ENCODE assay signal across 32 cellular contexts in genomic region chr7:158123214-158123613, GRCh38.
"Had no signal": no experiment of that assay in that cellular context is flagged by ENCODE, and none has a peak within 500 bp of the region (broad histone marks: within the 10 kb centered on the region; RNA-seq: fewer than 3 reads in every experiment).

No MANE protein-coding gene starts in this region.

- ATAC-seq: activated CD4-positive, alpha-beta T cell treated with anti-CD3 and anti-CD28 coated beads for 36 hours; activated CD4-positive, CD25-positive, alpha-beta regulatory T cell treated with anti-CD3 and anti-CD28 coated beads, Interleukin-2, amount 50 U/mL, for 24 hours; activated CD8-positive, alpha-beta T cell treated with anti-CD3 and anti-CD28 coated beads, Interleukin-2, amount 10 ng/mL, durations not matched to agents 7 days and 5 days; activated naive CD4-positive, alpha-beta T cell treated with anti-CD3 and anti-CD28 coated beads, Interleukin-2, amount 50 U/mL, for 72 hours; body of pancreas; K562; PC-3; WTC11 had no signal

- H3K27me3 ChIP-seq: adrenal gland, body of pancreas, breast epithelium had no signal

- H3K27me3 Mint-ChIP-seq: activated CD4-positive, alpha-beta T cell treated with anti-CD3 and anti-CD28 coated beads for 36 hours; activated CD4-positive, alpha-beta T cell treated with anti-CD3 and anti-CD28 coated beads, Interleukin-2, amount 10 ng/mL, durations not matched to agents 7 days and 5 days had no signal

- H3K36me3 ChIP-seq: adrenal gland, breast epithelium had no signal

- H3K4me1 ChIP-seq: adrenal gland, body of pancreas, breast epithelium had no signal

- FAIRE-seq: astrocyte, RCC 7860 had no signal

- H3K4me3 ChIP-seq: adrenal gland, body of pancreas, breast epithelium, K562 had no signal

- DNase-seq: activated CD4-positive, alpha-beta T cell treated with anti-CD3 and anti-CD28 coated beads for 36 hours; activated CD4-positive, alpha-beta T cell treated with anti-CD3 and anti-CD28 coated beads, Interleukin-2, amount 10 ng/mL, durations not matched to agents 7 days and 5 days; activated CD4-positive, alpha-beta T cell treated with anti-CD3 and anti-CD28 coated beads, Interleukin-2, amount 50 U/mL, for 48 hours; activated CD8-positive, alpha-beta T cell treated with anti-CD3 and anti-CD28 coated beads, Interleukin-2, amount 10 ng/mL, durations not matched to agents 7 days and 5 days; activated gamma-delta T cell treated with Interleukin-2 at 50 U/mL for 16 hours; activated naive CD4-positive, alpha-beta T cell treated with anti-CD3 and anti-CD28 coated beads for 36 hours; activated T-cell treated with anti-CD3 and anti-CD28 coated beads, Interleukin-2, amount 50 U/mL, for 24 hours; adrenal gland; body of pancreas; NCI-H1092 treated with DMSO at 0.1 percent for 48 hours; NCI-H1417; NCI-H146; NCI-H187; NCI-H2029 treated with DMSO at 0.1 percent for 48 hours; NCI-H2107; NCI-H2171; NCI-H510A; NCI-H526; NCI-H748 treated with DMSO at 0.1 percent for 48 hours; NK-92 treated with Interleukin-12 subunit alpha and Interleukin-12 subunit beta, amount 100 ng/mL, for 24 hours; PC-3; Right ventricle myocardium superior; T1000 had no signal

- H3K27ac ChIP-seq: adrenal gland, body of pancreas, breast epithelium, RWPE1 had no signal

- H3K27ac Mint-ChIP-seq: activated CD4-positive, alpha-beta T cell treated with anti-CD3 and anti-CD28 coated beads for 36 hours; activated CD4-positive, alpha-beta T cell treated with anti-CD3 and anti-CD28 coated beads, Interleukin-2, amount 10 ng/mL, durations not matched to agents 7 days and 5 days; activated CD8-positive, alpha-beta T cell treated with anti-CD3 and anti-CD28 coated beads, Interleukin-2, amount 10 ng/mL, durations not matched to agents 7 days and 5 days; activated naive CD4-positive, alpha-beta T cell treated with anti-CD3 and anti-CD28 coated beads for 36 hours; activated naive CD4-positive, alpha-beta T cell treated with anti-CD3 and anti-CD28 coated beads, Interleukin-2, amount 50 U/mL, for 72 hours; activated T-cell treated with anti-CD3 and anti-CD28 coated beads, Interleukin-2, amount 50 U/mL, for 24 hours; activated T-helper 1 cell treated with anti-CD3 and anti-CD28 coated beads, Interleukin-12 subunit alpha, Interleukin-12 subunit beta, Interleukin-2, Interleukin-4 antibody, amounts not matched to agents 30 ng/mL and 10 ng/mL and 1 ng/mL, durations not matched to agents 14 hours and 24 hours and 36 hours; WTC11 had no signal

- H3K4me1 Mint-ChIP-seq: activated CD4-positive, alpha-beta T cell treated with anti-CD3 and anti-CD28 coated beads for 36 hours; activated CD4-positive, alpha-beta T cell treated with anti-CD3 and anti-CD28 coated beads, Interleukin-2, amount 10 ng/mL, durations not matched to agents 7 days and 5 days; WTC11 had no signal

- H3K4me3 Mint-ChIP-seq: activated CD4-positive, alpha-beta T cell treated with anti-CD3 and anti-CD28 coated beads for 36 hours; activated CD4-positive, alpha-beta T cell treated with anti-CD3 and anti-CD28 coated beads, Interleukin-2, amount 10 ng/mL, durations not matched to agents 7 days and 5 days; activated CD8-positive, alpha-beta T cell treated with anti-CD3 and anti-CD28 coated beads, Interleukin-2, amount 10 ng/mL, durations not matched to agents 7 days and 5 days; activated naive CD4-positive, alpha-beta T cell treated with anti-CD3 and anti-CD28 coated beads for 36 hours; activated T-cell treated with anti-CD3 and anti-CD28 coated beads, Interleukin-2, amount 50 U/mL, for 24 hours; activated T-helper 1 cell treated with anti-CD3 and anti-CD28 coated beads, Interleukin-12 subunit alpha, Interleukin-12 subunit beta, Interleukin-2, Interleukin-4 antibody, amounts not matched to agents 30 ng/mL and 10 ng/mL and 1 ng/mL, durations not matched to agents 14 hours and 24 hours and 36 hours; WTC11 had no signal
